Comparison of ENCODE assay signal across 9 cellular contexts in genomic region chr4:74365761-74366160, GRCh38. TPM values are rescaled to one million over a fixed set of nuclear protein-coding genes. Genes with fewer than 3 reads are reported as not detected.
A peak's percentile ranks its signal among the peaks of the same experiment; 100 is the strongest.
DNase-seq lines count a peak whose midpoint lies in the region; ATAC-seq and TF ChIP-seq lines count a peak whose summit lies in the region.
"Had no signal": no experiment of that assay in that cellular context is flagged by ENCODE, and none has a peak within 500 bp of the region (broad histone marks: within the 10 kb centered on the region; RNA-seq: fewer than 3 reads in every experiment).

No MANE protein-coding gene starts in this region.

- H3K9me3 Mint-ChIP-seq in WTC11, result no peaks in the 10 kb centered on the region
- no peaks in the 10 kb centered on the region for H3K9me3 Mint-ChIP-seq in immature natural killer cell

- 16% methylated on average over 11 of the region's 11 CpGs for WGBS in right cardiac atrium

- H3K4me1 ChIP-seq in right cardiac atrium (ENCODE audit: control insufficient read depth, insufficient read depth, low read length), result peaks cover 4% of the 10 kb centered on the region
- peaks cover 9 to 12% (median 10%) of the 10 kb centered on the region in 3 donors for H3K4me1 ChIP-seq in skeletal muscle tissue (ENCODE audit: control insufficient read depth in 3 of 3, insufficient read depth in 3 of 3, low read length in 3 of 3)

- TF ChIP-seq CTCF in WTC11 (IDR thresholded peaks at IDR 0.05), result no peak

- H3K9ac ChIP-seq in skeletal muscle tissue (ENCODE audit: low read depth in 1 of 3, low read length in 3 of 3), result peak overlapping the region in 1 of 3 donors; percentile 27

- H3K9me3 ChIP-seq in right cardiac atrium (ENCODE audit: control insufficient read depth, low read length) (no peaks in the 10 kb centered on the region), skeletal muscle tissue (ENCODE audit: control insufficient read depth in 3 of 3, low read length in 3 of 3) (no peaks in the 10 kb centered on the region)
- H3K9me3 ChIP-seq: adrenal gland had no signal

- intact Hi-C loops in right cardiac atrium (cut with DNase I), result no loop called here

- POLR2A ChIA-PET in WTC11 (lab: Charles Lee), result no interaction called here

- DNase-seq in HT-29 (ENCODE audit: low spot score) (peak; percentile 60), WTC11 (ENCODE audit: low spot score) (peak; percentile 40), right cardiac atrium (peak in 2 of 3 donors; percentile 11 to 23), immature natural killer cell (no peak), NK-92 (lab: John Stamatoyannopoulos, UW; ENCODE audit: unreplicated experiment) (no peak)
- DNase-seq in stimulated activated naive CD8-positive, alpha-beta T cell treated with anti-CD3 and anti-CD28 coated beads, Interleukin-15, Interleukin-2, amounts not matched to agents 100 U/mL and 50 U/mL, for 24 hours, result no peak

- H3K27me3 ChIP-seq in right cardiac atrium (ENCODE audit: control insufficient read depth, insufficient read depth) (no peaks in the 10 kb centered on the region), skeletal muscle tissue (ENCODE audit: control insufficient read depth in 3 of 3, insufficient read depth in 3 of 3, low read length in 3 of 3) (peaks cover 9 to 17% (median 10%) of the 10 kb centered on the region in 3 donors)

- H3K27me3 Mint-ChIP-seq in WTC11 (ENCODE audit: low read depth) (peaks cover 31% of the 10 kb centered on the region), immature natural killer cell (ENCODE audit: low read depth in 3 of 3) (peaks cover 14 to 23% (median 16%) of the 10 kb centered on the region in 3 donors)

- CTCF ChIA-PET in WTC11 (lab: Charles Lee), result interaction anchor here (0.8 to 1.3 kb wide), 2 partner anchors 305 to 311 kb away, joined by 6 to 8 read pairs; no protein-coding TSS in a partner anchor

- H3K27ac ChIP-seq in right cardiac atrium (ENCODE audit: low read length) (no peak overlapping the region), skeletal muscle tissue (ENCODE audit: low read depth, low read length) (no peak overlapping the region)
- H3K27ac ChIP-seq: adrenal gland had no signal

- H3K4me1 Mint-ChIP-seq in WTC11, result peaks cover 13% of the 10 kb centered on the region
- peaks cover 14 to 18% of the 10 kb centered on the region in 2 donors for H3K4me1 Mint-ChIP-seq in immature natural killer cell

- H3K27ac Mint-ChIP-seq in WTC11, result no peak overlapping the region
- H3K27ac Mint-ChIP-seq in immature natural killer cell, result no peak overlapping the region

- no peaks in the 10 kb centered on the region for H3K36me3 ChIP-seq in skeletal muscle tissue (ENCODE audit: control insufficient read depth in 3 of 3, insufficient read depth in 3 of 3, low read length in 3 of 3)
- H3K36me3 ChIP-seq: adrenal gland had no signal

- H3K4me3 ChIP-seq in right cardiac atrium (ENCODE audit: low read length) (peak overlapping the region; percentile 56), skeletal muscle tissue (ENCODE audit: low read length in 3 of 3) (peak overlapping the region in 2 of 3 donors; percentile 26 to 59)

- H3K36me3 Mint-ChIP-seq in WTC11 (no peaks in the 10 kb centered on the region), immature natural killer cell (no peaks in the 10 kb centered on the region)

- ATAC-seq in WTC11, result peak; percentile 57
- peak; percentile 16 to 38 for ATAC-seq in right cardiac atrium
- no peak for ATAC-seq in stimulated activated naive CD8-positive, alpha-beta T cell treated with anti-CD3 and anti-CD28 coated beads, Interleukin-15, Interleukin-2, amounts not matched to agents 100 U/mL and 50 U/mL, for 24 hours
- ATAC-seq in GM18870 (IDR thresholded peaks at IDR 0.05; ENCODE audit: unreplicated experiment), result no peak

- peak overlapping the region; percentile 87 for H3K4me3 Mint-ChIP-seq in WTC11
- H3K4me3 Mint-ChIP-seq in immature natural killer cell, result no peak overlapping the region

TF ChIP-seq in WTC11, 78 proteins besides CTCF, POLR2A, EP300 and RAD21:
- no peak for TF ChIP-seq IRF2 (CRISPR knock-in tag; IDR thresholded peaks at IDR 0.05; ENCODE audit: borderline replicate concordance, low read depth)
- no peak for TF ChIP-seq E2F5 (CRISPR knock-in tag; IDR thresholded peaks at IDR 0.05)
- TF ChIP-seq JUN (CRISPR knock-in tag; IDR thresholded peaks at IDR 0.05), result no peak
- 0 out of 2 replicates have a peak, but pooled peaks have one; percentile 1 for TF ChIP-seq HMGXB4 (CRISPR knock-in tag; IDR thresholded peaks at IDR 0.05)
- no peak for TF ChIP-seq GRHL2 (CRISPR knock-in tag; IDR thresholded peaks at IDR 0.05; ENCODE audit: insufficient replicate concordance, severe bottlenecking)
- no peak for TF ChIP-seq ZNF138 (CRISPR knock-in tag; conservative IDR thresholded peaks at IDR 0.05)

RNA-seq across cellular contexts. Expression of gene EREG, which starts 0.8 kb away (rescaled TPM):
- total RNA-seq in HT-29 (2014; rRNA removed; shearing (Covaris generic)), result 67.4 and 74.0 TPM in 2 replicates
- 0.05 to 0.23 TPM (median 0.09 TPM) in 3 replicates for total RNA-seq in WTC11 (2021)
- total RNA-seq in right cardiac atrium, result under 1 TPM; 0.08 to 0.26 (median 0.16) TPM
- 0.29 TPM for polyA plus RNA-seq in right cardiac atrium
- not detected for total RNA-seq in skeletal muscle tissue
- polyA plus RNA-seq in immature natural killer cell, result not detected

RNA-seq across cellular contexts. Expression of gene EPGN, which starts 57.5 kb away (rescaled TPM):
- 0.26 TPM in 1 of 2 replicates, not detected in the other for total RNA-seq in HT-29 (2014; rRNA removed; shearing (Covaris generic))
- not detected in 3 replicates for total RNA-seq in WTC11 (2021)
- total RNA-seq in right cardiac atrium, result 1 to 10 TPM in 1 of 4 donors, under 1 TPM in 1, not detected in 2; 0.71 to 1.1 TPM
- polyA plus RNA-seq in right cardiac atrium, result not detected
- 0.52 TPM for total RNA-seq in skeletal muscle tissue
- not detected for polyA plus RNA-seq in immature natural killer cell

Comparison
In these comparisons a context has a peak if more than half of its experiments do, and no peak if none do; other contexts are left out.
1. DNase-seq: peak in HT-29 (single experiment), WTC11 (single experiment) and right cardiac atrium (2 of 3); none in stimulated activated naive CD8-positive, alpha-beta T cell treated with anti-CD3 and anti-CD28 coated beads, Interleukin-15, Interleukin-2, amounts not matched to agents 100 U/mL and 50 U/mL, for 24 hours (single experiment), immature natural killer cell (0 of 3) and NK-92 (single experiment).
2. ATAC-seq: peak in WTC11 (single experiment) and right cardiac atrium (2 of 2); none in stimulated activated naive CD8-positive, alpha-beta T cell treated with anti-CD3 and anti-CD28 coated beads, Interleukin-15, Interleukin-2, amounts not matched to agents 100 U/mL and 50 U/mL, for 24 hours (single experiment) and GM18870 (single experiment).
3. RNA of gene EREG, which starts 0.8 kb away (total RNA-seq): 67.4 to 74.0 TPM in HT-29; 0.08 to 0.26 TPM in right cardiac atrium, 0.05 to 0.23 TPM in WTC11 and not detected in skeletal muscle tissue (single experiment); every median in the first group is over 10 times any median in the second.